ENCODE assay signal across 13 cellular contexts in genomic region chr7:116782177-116782711, GRCh38.
DNase-seq lines count a peak whose midpoint lies in the region; ATAC-seq and TF ChIP-seq lines count a peak whose summit lies in the region.
"Had no signal": no experiment of that assay in that cellular context is flagged by ENCODE, and none has a peak within 500 bp of the region (broad histone marks: within the 10 kb centered on the region; RNA-seq: fewer than 3 reads in every experiment).

No MANE protein-coding gene starts in this region.

- H3K4me3 Mint-ChIP-seq in WTC11, result no peak overlapping the region
- no peak overlapping the region for H3K4me3 Mint-ChIP-seq in immature natural killer cell
- no peak overlapping the region for H3K4me3 Mint-ChIP-seq in activated CD4-positive, alpha-beta memory T cell treated with anti-CD3 and anti-CD28 coated beads for 36 hours
- H3K4me3 Mint-ChIP-seq: B cell; T-helper 2 cell treated with Interferon-gamma antibody and Interleukin-4, amounts not matched to agents 5 μg/mL and 100 μg/mL, for 36 hours had no signal

- intact Hi-C loops in A673 (cut with micrococcal nuclease; ENCODE audit: unreplicated experiment), result no loop called here
- intact Hi-C loops in activated CD4-positive, alpha-beta memory T cell treated with anti-CD3 and anti-CD28 coated beads for 36 hours (cut with micrococcal nuclease), result loop anchor here (10.0 kb wide), 1 partner anchor 467 kb away; no protein-coding TSS in a partner anchor

- DNase-seq in A673 (ENCODE audit: low spot score) (peak; percentile 97), HCEC 1CT (peak; percentile 59), WTC11 (ENCODE audit: low spot score) (no peak), immature natural killer cell (no peak)
- DNase-seq in activated CD4-positive, alpha-beta memory T cell treated with anti-CD3 and anti-CD28 coated beads for 36 hours, result no peak
- DNase-seq: activated CD8-positive, alpha-beta memory T cell treated with anti-CD3 and anti-CD28 coated beads, Interleukin-2, amount 50 U/mL, for 48 hours had no signal

- H3K9me3 ChIP-seq in A673 (ENCODE audit: low read depth, low read length, poor library complexity, severe bottlenecking), result no peaks in the 10 kb centered on the region
- H3K9me3 ChIP-seq in iPS-20b (ENCODE audit: insufficient read depth, low read depth, low read length), result no peaks in the 10 kb centered on the region

- H3K27me3 Mint-ChIP-seq in WTC11 (ENCODE audit: low read depth) (peaks cover 8% of the 10 kb centered on the region; the same call in 1 of the 2 replicates), immature natural killer cell (ENCODE audit: low read depth in 3 of 3) (peaks cover 0 to 1% (median 1%) of the 10 kb centered on the region in 3 donors)
- no peaks in the 10 kb centered on the region for H3K27me3 Mint-ChIP-seq in activated CD4-positive, alpha-beta memory T cell treated with anti-CD3 and anti-CD28 coated beads for 36 hours
- H3K27me3 Mint-ChIP-seq: B cell had no signal

- peak; percentile 46 for ATAC-seq in WTC11
- ATAC-seq in HG03196 (IDR thresholded peaks at IDR 0.05; ENCODE audit: unreplicated experiment), result no peak
- ATAC-seq in HG02678 (IDR thresholded peaks at IDR 0.05; ENCODE audit: unreplicated experiment), result no peak

- BruUV-seq in A673 (replicated peaks; lab: Mats Ljungman, UMichigan), result no TSS peak

- H3K27me3 ChIP-seq in A673 (replicated peaks; ENCODE audit: insufficient read depth, low read depth, low read length, poor library complexity) (no peaks in the 10 kb centered on the region), iPS-20b (ENCODE audit: insufficient read depth, low read length) (peaks cover 34% of the 10 kb centered on the region; the same call in 1 of the 2 replicates)
- H3K27me3 ChIP-seq: cardiac muscle cell had no signal

- CTCF ChIA-PET in A673 (lab: Charles Lee), result interaction anchor here (0.6 kb wide), 1 partner anchor 41 kb away, joined by 12 read pairs; no protein-coding TSS in a partner anchor
- CTCF ChIA-PET in WTC11 (lab: Charles Lee), result no interaction called here
- CTCF ChIA-PET in activated CD4-positive, alpha-beta memory T cell treated with anti-CD3 and anti-CD28 coated beads for 36 hours (lab: Charles Lee), result no interaction called here

- H3K36me3 Mint-ChIP-seq in WTC11 (0 out of 2 replicates have a peak, but pooled peaks cover 2% of the 10 kb centered on the region), immature natural killer cell (no peaks in the 10 kb centered on the region)
- H3K36me3 Mint-ChIP-seq in activated CD4-positive, alpha-beta memory T cell treated with anti-CD3 and anti-CD28 coated beads for 36 hours, result no peaks in the 10 kb centered on the region

- no peak for TF ChIP-seq CTCF in A673 (conservative IDR thresholded peaks at IDR 0.05; ENCODE audit: low read depth, low read length)
- TF ChIP-seq CTCF in WTC11 (IDR thresholded peaks at IDR 0.05), result no peak

- H3K27ac Mint-ChIP-seq in WTC11 (peak overlapping the region; percentile 19; the same call in 1 of the 2 replicates), immature natural killer cell (no peak overlapping the region)
- no peak overlapping the region for H3K27ac Mint-ChIP-seq in activated CD4-positive, alpha-beta memory T cell treated with anti-CD3 and anti-CD28 coated beads for 36 hours
- H3K27ac Mint-ChIP-seq: B cell; T-helper 2 cell treated with Interferon-gamma antibody and Interleukin-4, amounts not matched to agents 5 μg/mL and 100 μg/mL, for 36 hours had no signal

- peaks cover 31% of the 10 kb centered on the region for H3K4me1 ChIP-seq in A673 (ENCODE audit: insufficient read depth, low read length, poor library complexity, severe bottlenecking)
- H3K4me1 ChIP-seq in iPS-20b (ENCODE audit: insufficient read depth, low read length), result peaks cover 32% of the 10 kb centered on the region

- no peak overlapping the region for H3K4me3 ChIP-seq in A673 (ENCODE audit: low read depth, low read length, poor library complexity, severe bottlenecking)
- peak overlapping the region; percentile 23 for H3K4me3 ChIP-seq in iPS-20b (ENCODE audit: low read length)
- H3K4me3 ChIP-seq: cardiac muscle cell had no signal

- no peaks in the 10 kb centered on the region for H3K36me3 ChIP-seq in A673 (ENCODE audit: insufficient read depth, low read length, poor library complexity, severe bottlenecking)
- H3K36me3 ChIP-seq in iPS-20b (ENCODE audit: insufficient read depth, low read depth, low read length), result no peaks in the 10 kb centered on the region
- H3K36me3 ChIP-seq: cardiac muscle cell had no signal

- H3K27ac ChIP-seq in A673 (ENCODE audit: low read depth, low read length, poor library complexity, severe bottlenecking), result peak overlapping the region; percentile 52
- H3K27ac ChIP-seq in iPS-20b (ENCODE audit: low read length), result no peak overlapping the region
- H3K27ac ChIP-seq: cardiac muscle cell, KMS-11 had no signal

- H3K9ac ChIP-seq in iPS-20b (ENCODE audit: low read depth, low read length), result no peak overlapping the region
- H3K9ac ChIP-seq: KMS-11 had no signal

- POLR2A ChIA-PET in A673 (lab: Charles Lee; ENCODE audit: low non-redundant PET), result interaction anchor here (0.5 to 0.7 kb wide), 2 partner anchors 24 to 110 kb away, joined by 3 to 11 read pairs; partner anchors contain the start of gene MET
- POLR2A ChIA-PET in WTC11 (lab: Charles Lee), result interaction anchor here (0.6 kb wide), 1 partner anchor 137 kb away, joined by 3 read pairs; no protein-coding TSS in a partner anchor
- POLR2A ChIA-PET in activated CD4-positive, alpha-beta memory T cell treated with anti-CD3 and anti-CD28 coated beads for 36 hours (lab: Charles Lee), result no interaction called here

- H3K9me3 Mint-ChIP-seq in WTC11, result no peaks in the 10 kb centered on the region
- H3K9me3 Mint-ChIP-seq in immature natural killer cell, result no peaks in the 10 kb centered on the region
- no peaks in the 10 kb centered on the region for H3K9me3 Mint-ChIP-seq in activated CD4-positive, alpha-beta memory T cell treated with anti-CD3 and anti-CD28 coated beads for 36 hours
- H3K9me3 Mint-ChIP-seq: T-helper 2 cell treated with Interferon-gamma antibody and Interleukin-4, amounts not matched to agents 5 μg/mL and 100 μg/mL, for 36 hours had no signal

- H3K4me1 Mint-ChIP-seq in WTC11 (peaks cover 40% of the 10 kb centered on the region), immature natural killer cell (no peaks in the 10 kb centered on the region)
- peaks cover 4% of the 10 kb centered on the region for H3K4me1 Mint-ChIP-seq in activated CD4-positive, alpha-beta memory T cell treated with anti-CD3 and anti-CD28 coated beads for 36 hours (ENCODE audit: low read depth)
- H3K4me1 Mint-ChIP-seq: B cell had no signal

TF ChIP-seq in WTC11, 78 proteins besides CTCF, POLR2A, EP300 and RAD21:
- TF ChIP-seq SMAD4 (CRISPR knock-in tag; IDR thresholded peaks at IDR 0.05), result no peak
- TF ChIP-seq ZNF263 (CRISPR knock-in tag; IDR thresholded peaks at IDR 0.05; ENCODE audit: low read depth), result no peak
- no peak for TF ChIP-seq GABPB1 (CRISPR knock-in tag; IDR thresholded peaks at IDR 0.05)
- no peak for TF ChIP-seq SOX15 (CRISPR knock-in tag; IDR thresholded peaks at IDR 0.05)
- TF ChIP-seq ZBTB21 (CRISPR knock-in tag; IDR thresholded peaks at IDR 0.05; ENCODE audit: borderline replicate concordance), result no peak

Comparison
In these comparisons a context has a peak if more than half of its experiments do, and no peak if none do; other contexts are left out.
1. DNase-seq: peak in A673 (single experiment) and HCEC 1CT (single experiment); none in WTC11 (single experiment), immature natural killer cell (0 of 3) and activated CD4-positive, alpha-beta memory T cell treated with anti-CD3 and anti-CD28 coated beads for 36 hours (single experiment).